8 cellular contexts compared by ENCODE assay signal in genomic region chr17:43020789-43021738, GRCh38. TPM values are rescaled to one million over a fixed set of nuclear protein-coding genes. Genes with fewer than 3 reads are reported as not detected.
DNase-seq lines count a peak whose midpoint lies in the region; ATAC-seq and TF ChIP-seq lines count a peak whose summit lies in the region.

No MANE protein-coding gene starts in this region.

- peak overlapping the region; percentile 81 for H3K27ac ChIP-seq in fibroblast of lung (ENCODE audit: insufficient read depth, low read length)
- H3K27ac ChIP-seq in muscle layer of duodenum (ENCODE audit: low read length), result peak overlapping the region; percentile 60

- peak overlapping the region; percentile 80 for H3K4me2 ChIP-seq in fibroblast of lung (ENCODE audit: extremely low read depth, insufficient read depth, low read length)

- no peak overlapping the region for H3K27ac Mint-ChIP-seq in activated naive CD4-positive, alpha-beta T cell treated with anti-CD3 and anti-CD28 coated beads for 36 hours

- H4K20me1 ChIP-seq in fibroblast of lung (ENCODE audit: control insufficient read depth, extremely low read depth, insufficient read depth, low read length), result no peaks in the 10 kb centered on the region

- H3K27me3 ChIP-seq in fibroblast of lung (ENCODE audit: control insufficient read depth, insufficient read depth, low read length) (no peaks in the 10 kb centered on the region), muscle layer of duodenum (ENCODE audit: low read depth, low read length) (no peaks in the 10 kb centered on the region)

- intact Hi-C loops in activated naive CD4-positive, alpha-beta T cell treated with anti-CD3 and anti-CD28 coated beads for 36 hours (cut with micrococcal nuclease), result no loop called here

- no peaks in the 10 kb centered on the region for H3K36me3 Mint-ChIP-seq in activated naive CD4-positive, alpha-beta T cell treated with anti-CD3 and anti-CD28 coated beads for 36 hours (ENCODE audit: low read depth)

- peaks cover 17% of the 10 kb centered on the region for H3K4me1 ChIP-seq in fibroblast of lung (ENCODE audit: control insufficient read depth, extremely low read depth, insufficient read depth, low read length)
- H3K4me1 ChIP-seq in muscle layer of duodenum (ENCODE audit: control insufficient read depth in 1 of 2, insufficient read depth in 2 of 2, low read length in 2 of 2), result peaks cover 12 to 31% of the 10 kb centered on the region in 2 donors

- DNase-seq in activated naive CD4-positive, alpha-beta T cell treated with anti-CD3 and anti-CD28 coated beads for 36 hours, result no peak
- no peak for DNase-seq in activated naive CD4-positive, alpha-beta T cell treated with anti-CD3 and anti-CD28 coated beads, Interleukin-2, amount 50 U/mL, for 16 hours
- DNase-seq in NCI-H2171 (lab: John Stamatoyannopoulos, UW) (peak; percentile 22), fibroblast of lung (ENCODE audit: low read depth in 2 of 2) (peak; percentile 58)
- peak; percentile 35 for DNase-seq in activated CD8-positive, alpha-beta memory T cell treated with anti-CD3 and anti-CD28 coated beads, Interleukin-2, amount 50 U/mL, for 4 hours

- TF ChIP-seq CTCF in fibroblast of lung (conservative IDR thresholded peaks at IDR 0.05 in 1 of 2, IDR thresholded peaks at IDR 0.05 in 1 of 2; ENCODE audit: low read depth in 1 of 2, low read length in 2 of 2), result no peak

- ATAC-seq in HG02884 (IDR thresholded peaks at IDR 0.05; ENCODE audit: unreplicated experiment) (no peak), HG03196 (IDR thresholded peaks at IDR 0.05; ENCODE audit: unreplicated experiment) (no peak)

- H3K9me3 Mint-ChIP-seq in activated naive CD4-positive, alpha-beta T cell treated with anti-CD3 and anti-CD28 coated beads for 36 hours, result no peaks in the 10 kb centered on the region

- peaks cover 33% of the 10 kb centered on the region for H3K79me2 ChIP-seq in fibroblast of lung (ENCODE audit: control insufficient read depth, insufficient read depth, low read length)

- CTCF ChIA-PET in activated naive CD4-positive, alpha-beta T cell treated with anti-CD3 and anti-CD28 coated beads for 36 hours (lab: Charles Lee), result interaction anchor here (0.5 to 1.7 kb wide), 4 partner anchors 14 to 61 kb away, joined by 3 to 5 read pairs (median 4); partner anchors contain the start of gene IFI35

- peak overlapping the region; percentile 82 for H3K4me3 Mint-ChIP-seq in activated naive CD4-positive, alpha-beta T cell treated with anti-CD3 and anti-CD28 coated beads for 36 hours

- H3K4me1 Mint-ChIP-seq in activated naive CD4-positive, alpha-beta T cell treated with anti-CD3 and anti-CD28 coated beads for 36 hours (ENCODE audit: low read depth), result peaks cover 34% of the 10 kb centered on the region

- H2AFZ ChIP-seq in fibroblast of lung (ENCODE audit: low read length), result peak overlapping the region; percentile 70

- peak overlapping the region; percentile 74 to 96 (median 78) for H3K4me3 ChIP-seq in fibroblast of lung (replicated peaks in 1 of 4; ENCODE audit: control extremely low read depth in 1 of 4, insufficient read depth in 1 of 4, low read depth in 3 of 4, low read length in 4 of 4)
- H3K4me3 ChIP-seq in muscle layer of duodenum (ENCODE audit: low read depth in 1 of 2, low read length in 2 of 2), result peak overlapping the region; percentile 71 to 100

- no peaks in the 10 kb centered on the region for H3K27me3 Mint-ChIP-seq in activated naive CD4-positive, alpha-beta T cell treated with anti-CD3 and anti-CD28 coated beads for 36 hours (ENCODE audit: low read depth)

- H3K9ac ChIP-seq in fibroblast of lung (ENCODE audit: insufficient read depth, low read length), result peak overlapping the region; percentile 71

- H3K9me3 ChIP-seq in fibroblast of lung (ENCODE audit: control insufficient read depth, insufficient read depth, low read depth, low read length), result no peaks in the 10 kb centered on the region
- no peaks in the 10 kb centered on the region for H3K9me3 ChIP-seq in muscle layer of duodenum (ENCODE audit: control insufficient read depth in 1 of 2, low read length in 2 of 2)

- H3K36me3 ChIP-seq in fibroblast of lung (ENCODE audit: control insufficient read depth, insufficient read depth, low read length) (peaks cover 10% of the 10 kb centered on the region), muscle layer of duodenum (ENCODE audit: control insufficient read depth in 1 of 2, insufficient read depth in 2 of 2, low read length in 2 of 2) (peaks cover 4 to 21% of the 10 kb centered on the region in 2 donors)

RNA-seq across cellular contexts. Expression of gene VAT1, which starts 1.1 kb away (rescaled TPM):
- 10 to 100 TPM; 32.6 to 34.7 TPM for total RNA-seq in activated naive CD4-positive, alpha-beta T cell treated with anti-CD3 and anti-CD28 coated beads for 36 hours
- 259 and 297 TPM in 2 replicates for total RNA-seq in fibroblast of lung
- polyA plus RNA-seq in fibroblast of lung, result 234 and 362 TPM in 2 replicates
- polyA plus RNA-seq in fibroblast of lung (2012), result 388 and 615 TPM in 2 replicates
- 596 and 616 TPM in 2 replicates for polyA minus RNA-seq in fibroblast of lung (ENCODE audit: low replicate concordance)

RNA-seq across cellular contexts. Expression of gene RND2, which starts 4.0 kb away (rescaled TPM):
- total RNA-seq in activated naive CD4-positive, alpha-beta T cell treated with anti-CD3 and anti-CD28 coated beads for 36 hours, result not detected
- total RNA-seq in fibroblast of lung, result 0.77 and 0.99 TPM in 2 replicates
- polyA plus RNA-seq in fibroblast of lung, result 0.54 and 0.95 TPM in 2 replicates
- polyA plus RNA-seq in fibroblast of lung (2012), result 0.68 and 1.3 TPM in 2 replicates
- 0.96 and 1.1 TPM in 2 replicates for polyA minus RNA-seq in fibroblast of lung (ENCODE audit: low replicate concordance)

RNA-seq across cellular contexts. Expression of gene IFI35, which starts 14.5 kb away (rescaled TPM):
- total RNA-seq in activated naive CD4-positive, alpha-beta T cell treated with anti-CD3 and anti-CD28 coated beads for 36 hours, result 10 to 100 TPM; 43.9 to 50.5 TPM
- total RNA-seq in fibroblast of lung, result 31.3 and 34.5 TPM in 2 replicates
- 33.4 and 52.0 TPM in 2 replicates for polyA plus RNA-seq in fibroblast of lung
- polyA plus RNA-seq in fibroblast of lung (2012), result 38.2 and 57.1 TPM in 2 replicates
- 87.5 and 99.5 TPM in 2 replicates for polyA minus RNA-seq in fibroblast of lung (ENCODE audit: low replicate concordance)

RNA-seq across cellular contexts. Expression of gene RPL27, which starts 22.8 kb away (rescaled TPM):
- total RNA-seq in activated naive CD4-positive, alpha-beta T cell treated with anti-CD3 and anti-CD28 coated beads for 36 hours, result 1,000 to 10,000 TPM; 1,974 to 2,033 TPM
- 902 and 1,145 TPM in 2 replicates for total RNA-seq in fibroblast of lung
- polyA plus RNA-seq in fibroblast of lung, result 3,313 and 3,346 TPM in 2 replicates
- 3,178 and 3,776 TPM in 2 replicates for polyA plus RNA-seq in fibroblast of lung (2012)
- polyA minus RNA-seq in fibroblast of lung (ENCODE audit: low replicate concordance), result 356 and 613 TPM in 2 replicates

RNA-seq across cellular contexts. Expression of gene RUNDC1, which starts 40.7 kb away (rescaled TPM):
- total RNA-seq in activated naive CD4-positive, alpha-beta T cell treated with anti-CD3 and anti-CD28 coated beads for 36 hours, result 1 to 10 TPM; 5.9 to 6.5 TPM
- total RNA-seq in fibroblast of lung, result 7.7 and 8.8 TPM in 2 replicates
- polyA plus RNA-seq in fibroblast of lung, result 6.3 and 8.0 TPM in 2 replicates
- 5.6 and 7.2 TPM in 2 replicates for polyA plus RNA-seq in fibroblast of lung (2012)
- polyA minus RNA-seq in fibroblast of lung (ENCODE audit: low replicate concordance), result 11.5 and 15.9 TPM in 2 replicates

Comparison
In these comparisons a context has a peak if more than half of its experiments do, and no peak if none do; other contexts are left out.
1. DNase-seq: peak in NCI-H2171 (single experiment), activated CD8-positive, alpha-beta memory T cell treated with anti-CD3 and anti-CD28 coated beads, Interleukin-2, amount 50 U/mL, for 4 hours (single experiment) and fibroblast of lung (2 of 2); none in activated naive CD4-positive, alpha-beta T cell treated with anti-CD3 and anti-CD28 coated beads for 36 hours (single experiment) and activated naive CD4-positive, alpha-beta T cell treated with anti-CD3 and anti-CD28 coated beads, Interleukin-2, amount 50 U/mL, for 16 hours (single experiment).